18 cellular contexts compared by ENCODE assay signal in the genomic region with DNA sequence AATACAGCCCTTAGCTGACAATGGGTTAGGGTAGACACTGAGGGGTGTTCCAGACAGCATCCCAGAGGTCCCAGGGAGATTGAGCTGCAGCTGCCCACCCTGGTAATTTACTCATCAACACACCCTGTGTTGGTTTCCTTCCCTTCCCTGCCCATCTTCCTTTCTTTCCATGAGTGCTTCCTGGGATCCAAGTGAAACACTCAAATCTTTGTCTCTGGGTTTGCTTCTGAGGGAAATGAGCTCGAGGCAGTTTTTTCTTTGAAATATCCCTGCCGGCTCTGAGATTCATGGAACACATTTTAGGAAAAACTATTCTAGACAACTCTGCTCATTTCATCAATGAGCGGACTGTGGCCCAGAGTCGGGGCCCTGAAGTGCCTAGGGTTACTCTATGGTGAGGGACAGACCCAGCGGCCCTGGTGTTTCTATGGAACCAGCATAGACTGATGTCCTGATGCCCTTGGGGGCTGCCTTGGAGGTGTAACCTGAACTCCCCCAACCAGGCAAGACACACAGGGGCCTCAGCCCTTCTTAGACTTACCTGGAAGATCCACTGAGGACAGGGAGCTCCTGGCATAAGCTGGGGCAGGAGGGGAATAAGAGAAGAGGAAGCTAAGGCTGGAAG. TPM values are rescaled to one million over a fixed set of nuclear protein-coding genes. Genes with fewer than 3 reads are reported as not detected.
"Had no signal": no experiment of that assay in that cellular context is flagged by ENCODE, and none has a peak within 500 bp of the region (broad histone marks: within the 10 kb centered on the region; RNA-seq: fewer than 3 reads in every experiment).

No MANE protein-coding gene starts in this region.

- H3K27ac Mint-ChIP-seq: activated CD8-positive, alpha-beta T cell treated with anti-CD3 and anti-CD28 coated beads, Interleukin-2, amount 10 ng/mL, durations not matched to agents 7 days and 5 days; activated T-helper 1 cell treated with anti-CD3 and anti-CD28 coated beads, Interleukin-12 subunit alpha, Interleukin-12 subunit beta, Interleukin-2, Interleukin-4 antibody, amounts not matched to agents 30 ng/mL and 10 ng/mL and 1 ng/mL, durations not matched to agents 14 hours and 24 hours and 36 hours; stimulated activated memory B cell treated with anti-CD40 and anti-IgM and Interleukin-4, amounts not matched to agents 10 μg/mL and 1 μg/mL and 100 μg/mL, for 72 hours had no signal

- H3K4me3 ChIP-seq: adrenal gland, coronary artery, hepatocyte, right atrium auricular region, spleen, transverse colon had no signal

- H3K9me3 ChIP-seq: adrenal gland, right atrium auricular region, spleen, transverse colon had no signal

- H3K27ac ChIP-seq: coronary artery, hepatocyte, right atrium auricular region, transverse colon had no signal

- H3K36me3 ChIP-seq: adrenal gland, right atrium auricular region, spleen, transverse colon had no signal

- H3K27me3 ChIP-seq: adrenal gland, hepatocyte, right atrium auricular region, spleen, transverse colon had no signal

- H3K36me3 Mint-ChIP-seq: stimulated activated memory B cell treated with anti-CD40 and anti-IgM and Interleukin-4, amounts not matched to agents 10 μg/mL and 1 μg/mL and 100 μg/mL, for 72 hours had no signal

- H3K4me2 ChIP-seq: hepatocyte had no signal

- H3K27me3 Mint-ChIP-seq: stimulated activated memory B cell treated with anti-CD40 and anti-IgM and Interleukin-4, amounts not matched to agents 10 μg/mL and 1 μg/mL and 100 μg/mL, for 72 hours had no signal

- DNase-seq: activated CD4-positive, alpha-beta T cell treated with anti-CD3 and anti-CD28 coated beads for 48 hours; activated CD8-positive, alpha-beta memory T cell treated with anti-CD3 and anti-CD28 coated beads, Interleukin-2, amount 50 U/mL, for 48 hours; activated CD8-positive, alpha-beta T cell treated with anti-CD3 and anti-CD28 coated beads, Interleukin-2, amount 10 ng/mL, durations not matched to agents 7 days and 5 days; activated naive CD4-positive, alpha-beta T cell treated with anti-CD3 and anti-CD28 coated beads, Interleukin-2, amount 50 U/mL, for 16 hours; caudate nucleus; effector CD8-positive, alpha-beta T cell; midbrain; spleen; stimulated activated CD4-positive, alpha-beta T cell treated with anti-CD3 and anti-CD28 coated beads, Interleukin-1b, Interleukin-23, amount 100 ng/mL, for 48 hours; T1000; transverse colon had no signal

- H3K4me1 Mint-ChIP-seq: stimulated activated memory B cell treated with anti-CD40 and anti-IgM and Interleukin-4, amounts not matched to agents 10 μg/mL and 1 μg/mL and 100 μg/mL, for 72 hours had no signal

- H3K4me3 Mint-ChIP-seq: activated CD8-positive, alpha-beta T cell treated with anti-CD3 and anti-CD28 coated beads, Interleukin-2, amount 10 ng/mL, durations not matched to agents 7 days and 5 days; activated T-helper 1 cell treated with anti-CD3 and anti-CD28 coated beads, Interleukin-12 subunit alpha, Interleukin-12 subunit beta, Interleukin-2, Interleukin-4 antibody, amounts not matched to agents 30 ng/mL and 10 ng/mL and 1 ng/mL, durations not matched to agents 14 hours and 24 hours and 36 hours; stimulated activated memory B cell treated with anti-CD40 and anti-IgM and Interleukin-4, amounts not matched to agents 10 μg/mL and 1 μg/mL and 100 μg/mL, for 72 hours had no signal

- ATAC-seq: activated CD8-positive, alpha-beta T cell treated with anti-CD3 and anti-CD28 coated beads, Interleukin-2, amount 10 ng/mL, durations not matched to agents 7 days and 5 days; stimulated activated memory B cell treated with anti-CD40 and anti-IgM and Interleukin-4, amounts not matched to agents 10 μg/mL and 1 μg/mL and 100 μg/mL, for 72 hours had no signal

- H3K79me2 ChIP-seq: hepatocyte had no signal

- H3K4me1 ChIP-seq: transverse colon had no signal

RNA-seq across cellular contexts. Expression of gene XIRP1, which starts 24.1 kb away (rescaled TPM):
- total RNA-seq: activated CD8-positive, alpha-beta T cell treated with anti-CD3 and anti-CD28 coated beads, Interleukin-2, amount 10 ng/mL, durations not matched to agents 7 days and 5 days; lower leg skin had no signal
